Comparison of ENCODE assay signal across 1 cellular context in genomic region chr9:135904121-135904520, GRCh38.
TF ChIP-seq lines count a peak whose summit lies in the region.

No MANE protein-coding gene starts in this region.

TF ChIP-seq in WTC11, 78 proteins besides CTCF, POLR2A, EP300 and RAD21:
- TF ChIP-seq TP53 (CRISPR knock-in tag; IDR thresholded peaks at IDR 0.05), result no peak
- no peak for TF ChIP-seq NR3C1 (CRISPR knock-in tag; conservative IDR thresholded peaks at IDR 0.05; ENCODE audit: low read depth)
- no peak for TF ChIP-seq AFF4 (CRISPR knock-in tag; IDR thresholded peaks at IDR 0.05; ENCODE audit: borderline replicate concordance)
- TF ChIP-seq GTF2I (CRISPR knock-in tag; conservative IDR thresholded peaks at IDR 0.05), result no peak
- no peak for TF ChIP-seq AR (CRISPR knock-in tag; IDR thresholded peaks at IDR 0.05)
- TF ChIP-seq NFYB (CRISPR knock-in tag; conservative IDR thresholded peaks at IDR 0.05; ENCODE audit: low read depth), result no peak
- TF ChIP-seq KAT7 (CRISPR knock-in tag; IDR thresholded peaks at IDR 0.05; ENCODE audit: borderline replicate concordance), result no peak
- no peak for TF ChIP-seq ZSCAN18 (CRISPR knock-in tag; IDR thresholded peaks at IDR 0.05)
- TF ChIP-seq FOXP1 (CRISPR knock-in tag; IDR thresholded peaks at IDR 0.05; ENCODE audit: borderline replicate concordance), result no peak
- TF ChIP-seq ZNF425 (CRISPR knock-in tag; conservative IDR thresholded peaks at IDR 0.05), result no peak
- no peak for TF ChIP-seq MLX (CRISPR knock-in tag; IDR thresholded peaks at IDR 0.05)
- TF ChIP-seq, protein P1, sequence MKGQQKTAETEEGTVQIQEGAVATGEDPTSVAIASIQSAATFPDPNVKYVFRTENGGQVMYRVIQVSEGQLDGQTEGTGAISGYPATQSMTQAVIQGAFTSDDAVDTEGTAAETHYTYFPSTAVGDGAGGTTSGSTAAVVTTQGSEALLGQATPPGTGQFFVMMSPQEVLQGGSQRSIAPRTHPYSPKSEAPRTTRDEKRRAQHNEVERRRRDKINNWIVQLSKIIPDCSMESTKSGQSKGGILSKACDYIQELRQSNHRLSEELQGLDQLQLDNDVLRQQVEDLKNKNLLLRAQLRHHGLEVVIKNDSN (CRISPR knock-in tag; IDR thresholded peaks at IDR 0.05), result no peak
- TF ChIP-seq ZBTB43 (CRISPR knock-in tag; IDR thresholded peaks at IDR 0.05), result no peak
- no peak for TF ChIP-seq PRRX2 (CRISPR knock-in tag; IDR thresholded peaks at IDR 0.05)
- TF ChIP-seq, protein P2, sequence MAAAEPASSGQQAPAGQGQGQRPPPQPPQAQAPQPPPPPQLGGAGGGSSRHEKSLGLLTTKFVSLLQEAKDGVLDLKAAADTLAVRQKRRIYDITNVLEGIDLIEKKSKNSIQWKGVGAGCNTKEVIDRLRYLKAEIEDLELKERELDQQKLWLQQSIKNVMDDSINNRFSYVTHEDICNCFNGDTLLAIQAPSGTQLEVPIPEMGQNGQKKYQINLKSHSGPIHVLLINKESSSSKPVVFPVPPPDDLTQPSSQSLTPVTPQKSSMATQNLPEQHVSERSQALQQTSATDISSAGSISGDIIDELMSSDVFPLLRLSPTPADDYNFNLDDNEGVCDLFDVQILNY (CRISPR knock-in tag; IDR thresholded peaks at IDR 0.05), result no peak
